Comparison of ENCODE assay signal across 10 cellular contexts in the genomic region with DNA sequence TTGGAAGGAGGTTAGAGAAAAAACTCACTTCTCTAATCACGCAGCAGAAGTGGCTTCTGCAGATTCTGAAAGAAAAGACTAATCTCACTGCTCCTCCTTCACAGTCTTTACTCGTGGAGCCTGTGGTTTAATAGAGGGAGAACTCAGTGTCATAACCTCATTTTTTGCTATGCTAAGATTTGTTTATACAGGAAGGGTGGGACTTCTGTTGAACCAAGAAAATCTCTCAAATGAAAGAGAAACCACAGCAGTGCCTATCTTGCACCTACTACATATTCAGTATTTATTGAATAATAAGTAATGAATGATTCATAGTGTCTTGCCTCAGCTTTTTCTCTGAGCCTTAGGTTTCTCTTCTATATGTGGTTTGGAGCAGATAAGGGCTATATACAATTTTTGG.
DNase-seq lines count a peak whose midpoint lies in the region; ATAC-seq and TF ChIP-seq lines count a peak whose summit lies in the region.
"Had no signal": no experiment of that assay in that cellular context is flagged by ENCODE, and none has a peak within 500 bp of the region (broad histone marks: within the 10 kb centered on the region; RNA-seq: fewer than 3 reads in every experiment).

No MANE protein-coding gene starts in this region.

- no peak overlapping the region for H3K23ac ChIP-seq in mesenchymal stem cell (ENCODE audit: low read length in 2 of 2)

- H3K9ac ChIP-seq in mesenchymal stem cell (ENCODE audit: low read length) = no peak overlapping the region

- H4K8ac ChIP-seq in mesenchymal stem cell (ENCODE audit: low read length) = no peak overlapping the region

- H3K9me3 ChIP-seq in right atrium auricular region = peaks cover 0 to 10% of the 10 kb centered on the region in 2 donors
- H3K9me3 ChIP-seq in upper lobe of right lung = no peaks in the 10 kb centered on the region
- H3K9me3 ChIP-seq in mesenchymal stem cell (ENCODE audit: control insufficient read depth, low read length) = peaks cover 7% of the 10 kb centered on the region

- H3K4me1 ChIP-seq in right atrium auricular region = no peaks in the 10 kb centered on the region
- H3K4me1 ChIP-seq in upper lobe of right lung = peaks cover 6% of the 10 kb centered on the region
- H3K4me1 ChIP-seq in mesenchymal stem cell (ENCODE audit: control insufficient read depth, insufficient read depth, low read depth, low read length) = no peaks in the 10 kb centered on the region

- no peaks in the 10 kb centered on the region for H3K36me3 ChIP-seq in right atrium auricular region
- no peaks in the 10 kb centered on the region for H3K36me3 ChIP-seq in upper lobe of right lung
- no peaks in the 10 kb centered on the region for H3K36me3 ChIP-seq in mesenchymal stem cell (ENCODE audit: control insufficient read depth in 1 of 2, insufficient read depth in 2 of 2, low read depth in 1 of 2, low read length in 2 of 2)

- no peak overlapping the region for H4K91ac ChIP-seq in mesenchymal stem cell (ENCODE audit: low read length)

- intact Hi-C loops in left ventricle myocardium superior (cut with micrococcal nuclease) (no loop called here), upper lobe of right lung (cut with DNase I) (no loop called here)

- peaks cover 14% of the 10 kb centered on the region for H3K36me3 Mint-ChIP-seq in glutamatergic neuron (ENCODE audit: unreplicated experiment)

- H2AFZ ChIP-seq in mesenchymal stem cell (ENCODE audit: low read depth, low read length) = no peak overlapping the region

- no peak overlapping the region for H3K4ac ChIP-seq in mesenchymal stem cell (ENCODE audit: low read depth in 1 of 2, low read length in 2 of 2)

- no peak overlapping the region for H2BK12ac ChIP-seq in mesenchymal stem cell (ENCODE audit: low read length in 2 of 2)

- H2BK5ac ChIP-seq in mesenchymal stem cell (ENCODE audit: low read depth, low read length, poor library complexity, severe bottlenecking) = no peak overlapping the region

- no peak overlapping the region for H3K18ac ChIP-seq in mesenchymal stem cell (ENCODE audit: low read depth in 1 of 2, low read length in 2 of 2)

- H3K27me3 Mint-ChIP-seq in glutamatergic neuron (ENCODE audit: unreplicated experiment) = no peaks in the 10 kb centered on the region

- no peak overlapping the region for H2BK120ac ChIP-seq in mesenchymal stem cell (ENCODE audit: low read depth, low read length)

- H3K27ac ChIP-seq in right atrium auricular region (no peak overlapping the region), upper lobe of right lung (no peak overlapping the region), mesenchymal stem cell (ENCODE audit: low read length, poor library complexity, severe bottlenecking) (no peak overlapping the region)

- no peak overlapping the region for H3K4me3 Mint-ChIP-seq in glutamatergic neuron (ENCODE audit: unreplicated experiment)

- no peak overlapping the region for H2AK5ac ChIP-seq in mesenchymal stem cell (ENCODE audit: low read length, severe bottlenecking)

- H3K14ac ChIP-seq in mesenchymal stem cell (ENCODE audit: low read length in 2 of 2) = no peak overlapping the region

- no peak overlapping the region for H3K4me2 ChIP-seq in mesenchymal stem cell (ENCODE audit: low read length, poor library complexity, severe bottlenecking)

- ATAC-seq in left ventricle myocardium superior = peak; percentile 17
- peak; percentile 50 for ATAC-seq in HG03280 (IDR thresholded peaks at IDR 0.05; ENCODE audit: unreplicated experiment)
- ATAC-seq in upper lobe of right lung = peak; percentile 72
- ATAC-seq: HCT116 had no signal

- TF ChIP-seq CTCF in right atrium auricular region (IDR thresholded peaks at IDR 0.05) (no peak), upper lobe of right lung (IDR thresholded peaks at IDR 0.05) (no peak), glutamatergic neuron (IDR thresholded peaks at IDR 0.05; ENCODE audit: partially characterized antibody, unreplicated experiment) (no peak)

- H3K27me3 ChIP-seq in right atrium auricular region (no peaks in the 10 kb centered on the region), upper lobe of right lung (no peaks in the 10 kb centered on the region), mesenchymal stem cell (ENCODE audit: control insufficient read depth in 1 of 2, insufficient read depth in 1 of 2, low read length in 2 of 2) (no peaks in the 10 kb centered on the region)

- H3K27ac Mint-ChIP-seq in glutamatergic neuron (ENCODE audit: unreplicated experiment) = no peak overlapping the region

- peaks cover 3% of the 10 kb centered on the region for H3K9me3 Mint-ChIP-seq in glutamatergic neuron (ENCODE audit: unreplicated experiment)

- H3K4me1 Mint-ChIP-seq in glutamatergic neuron (ENCODE audit: low read depth, unreplicated experiment) = no peaks in the 10 kb centered on the region

- no CpG with 5 or more reads among the region's 2 CpGs for WGBS in mesenchymal stem cell

- H3K4me3 ChIP-seq in right atrium auricular region (no peak overlapping the region), upper lobe of right lung (no peak overlapping the region), mesenchymal stem cell (ENCODE audit: insufficient read depth in 1 of 2, low read depth in 1 of 2, low read length in 2 of 2) (no peak overlapping the region)

- no peaks in the 10 kb centered on the region for H3K79me1 ChIP-seq in mesenchymal stem cell (replicated peaks; ENCODE audit: low read length, poor library complexity, severe bottlenecking)

- DNase-seq in left ventricle myocardium superior = no peak
- no peak for DNase-seq in right atrium auricular region (ENCODE audit: low spot score)
- DNase-seq in astrocyte of the hippocampus (ENCODE audit: low read depth, low spot score) = peak; percentile 39
- no peak for DNase-seq in upper lobe of right lung
- DNase-seq in mesenchymal stem cell = no peak
- DNase-seq in kidney glomerular epithelial cell (lab: John Stamatoyannopoulos, UW) = no peak
- DNase-seq in glutamatergic neuron = no peak
- DNase-seq: COR-L47 had no signal

- no peak overlapping the region for H2BK15ac ChIP-seq in mesenchymal stem cell (ENCODE audit: low read depth, poor library complexity, severe bottlenecking)

Comparison
In these comparisons a context has a peak if more than half of its experiments do, and no peak if none do; other contexts are left out.
1. ATAC-seq: peak in every context shown above with its lines; median percentile 72 in upper lobe of right lung; 50 in HG03280; 17 in left ventricle myocardium superior.